ENCODE assay signal across 14 cellular contexts in the genomic region with DNA sequence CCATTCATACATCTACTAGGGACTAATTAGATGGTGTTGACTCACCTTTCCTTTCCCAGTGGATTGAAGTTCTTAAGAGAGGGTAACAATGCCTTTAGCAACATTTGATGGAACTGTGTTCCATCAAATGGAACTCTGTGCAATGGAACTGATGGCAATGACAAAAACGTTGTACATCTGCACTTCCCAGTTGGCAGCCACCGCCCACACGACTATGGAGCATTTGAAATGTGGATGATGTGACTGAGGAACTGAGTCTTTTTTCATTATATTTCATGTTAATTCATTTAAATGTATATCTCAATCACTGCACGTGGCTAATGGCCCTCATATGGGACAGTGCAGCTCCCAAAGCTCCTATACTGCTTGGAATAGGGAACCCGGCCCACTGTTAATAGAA.
"Had no signal": no experiment of that assay in that cellular context is flagged by ENCODE, and none has a peak within 500 bp of the region (broad histone marks: within the 10 kb centered on the region; RNA-seq: fewer than 3 reads in every experiment).

No MANE protein-coding gene starts in this region.

- ATAC-seq: foreskin keratinocyte, gastroesophageal sphincter, heart left ventricle, left cardiac atrium, left lung, left ventricle myocardium superior, lower lobe of right lung, mucosa of descending colon had no signal

- DNase-seq: dermis blood vessel endothelial cell; effector CD4-positive, alpha-beta T cell; effector memory CD4-positive, alpha-beta T cell; foreskin keratinocyte; heart left ventricle; hypothalamus; immature natural killer cell; left cardiac atrium; left lung; left ventricle myocardium superior; lower lobe of right lung; mesenchymal stem cell; mucosa of descending colon had no signal
